1 cellular context compared by ENCODE assay signal in genomic region chr3:182565916-182566524, GRCh38.
TF ChIP-seq lines count a peak whose summit lies in the region.

No MANE protein-coding gene starts in this region.

TF ChIP-seq in SK-N-SH treated with all-trans-retinoic acid at 6 μM for 48 hours, 23 proteins besides CTCF, POLR2A, EP300 and RAD21 (continued from another document):
- TF ChIP-seq CSRNP3 (CRISPR knock-in tag; IDR thresholded peaks at IDR 0.05), result no peak
- no peak for TF ChIP-seq TSHZ2 (CRISPR knock-in tag; IDR thresholded peaks at IDR 0.05)
